In genomic region chr9:133718533-133719315, GRCh38 we compare ENCODE assay signal across 23 cellular contexts. TPM values are rescaled to one million over a fixed set of nuclear protein-coding genes. Genes with fewer than 3 reads are reported as not detected.
A peak's percentile ranks its signal among the peaks of the same experiment; 100 is the strongest.
DNase-seq lines count a peak whose midpoint lies in the region; ATAC-seq and TF ChIP-seq lines count a peak whose summit lies in the region.
"Had no signal": no experiment of that assay in that cellular context is flagged by ENCODE, and none has a peak within 500 bp of the region (broad histone marks: within the 10 kb centered on the region; RNA-seq: fewer than 3 reads in every experiment).

No MANE protein-coding gene starts in this region.

- H3K27me3 ChIP-seq in left ventricle myocardium inferior (ENCODE audit: low read depth) = peaks cover 71% of the 10 kb centered on the region
- H3K27me3 ChIP-seq in sigmoid colon = no peaks in the 10 kb centered on the region

- DNase-seq in Right ventricle myocardium inferior (ENCODE audit: missing footprints) (peak; percentile 41), left ventricle myocardium inferior (no peak), islet precursor cell (peak; percentile 29), sigmoid colon (peak; percentile 52), MCF 10A (ENCODE audit: unreplicated experiment) (no peak)
- DNase-seq: C1 segment of cervical spinal cord; Caco-2; CD4-positive, alpha-beta memory T cell; HFFc6; KG1; MM.1S; NCI-H1417; NCI-H1694; NCI-H2029 treated with DMSO at 0.1 percent for 48 hours; NCI-H446 treated with DMSO at 0.1 percent for 48 hours; NCI-H526; NCI-H82; RPMI8226 had no signal

- no peaks in the 10 kb centered on the region for H3K36me3 Mint-ChIP-seq in MCF 10A (ENCODE audit: insufficient read depth, unreplicated experiment)
- H3K36me3 Mint-ChIP-seq: CD4-positive, alpha-beta memory T cell had no signal

- H3K27ac Mint-ChIP-seq in MCF 10A (ENCODE audit: low read depth, unreplicated experiment) = no peak overlapping the region
- H3K27ac Mint-ChIP-seq: CD4-positive, alpha-beta memory T cell; GM23338; HFFc6 had no signal

- BruUV-seq in MCF 10A (replicated peaks; lab: Mats Ljungman, UMichigan) = no TSS peak

- POLR2A ChIA-PET in MCF 10A (lab: Yijun Ruan, JAX) = no interaction called here

- H3K4me1 Mint-ChIP-seq in MCF 10A (ENCODE audit: insufficient read depth, unreplicated experiment) = peaks cover 3% of the 10 kb centered on the region

- no peak for TF ChIP-seq CTCF in left ventricle myocardium inferior (IDR thresholded peaks at IDR 0.05; ENCODE audit: borderline replicate concordance)
- TF ChIP-seq CTCF in sigmoid colon (IDR thresholded peaks at IDR 0.05) = no peak
- no peak for TF ChIP-seq CTCF in MCF 10A (IDR thresholded peaks at IDR 0.05; ENCODE audit: unreplicated experiment)

- ATAC-seq in Right ventricle myocardium inferior (no peak), HG02610 (IDR thresholded peaks at IDR 0.05; ENCODE audit: unreplicated experiment) (no peak), GM19328 (IDR thresholded peaks at IDR 0.05; ENCODE audit: unreplicated experiment) (no peak)
- ATAC-seq: A549, GM23338 had no signal

- H3K4me3 Mint-ChIP-seq in MCF 10A (ENCODE audit: unreplicated experiment) = no peak overlapping the region
- H3K4me3 Mint-ChIP-seq: CD4-positive, alpha-beta memory T cell; GM23338; HFFc6 had no signal

- H3K36me3 ChIP-seq in left ventricle myocardium inferior = no peaks in the 10 kb centered on the region
- no peaks in the 10 kb centered on the region for H3K36me3 ChIP-seq in sigmoid colon
- H3K36me3 ChIP-seq: HAP-1 had no signal

- no peaks in the 10 kb centered on the region for H3K9me3 Mint-ChIP-seq in MCF 10A (ENCODE audit: unreplicated experiment)

- peaks cover 22% of the 10 kb centered on the region for H3K4me1 ChIP-seq in left ventricle myocardium inferior
- peaks cover 0 to 4% (median 0%) of the 10 kb centered on the region in 4 donors for H3K4me1 ChIP-seq in sigmoid colon
- H3K4me1 ChIP-seq: A549, HAP-1 had no signal

- H3K27ac ChIP-seq in left ventricle myocardium inferior (replicated peaks) (no peak overlapping the region), sigmoid colon (no peak overlapping the region)
- H3K27ac ChIP-seq: A549 had no signal

- CTCF ChIA-PET in MCF 10A (lab: Yijun Ruan, JAX) = no interaction called here

- no peak for TF ChIP-seq POLR2A in sigmoid colon (IDR thresholded peaks at IDR 0.05)

- intact Hi-C loops in Right ventricle myocardium inferior (cut with DNase I) (no loop called here), left ventricle myocardium inferior (cut with micrococcal nuclease) (no loop called here), sigmoid colon (cut with DNase I) (no loop called here), MCF 10A (cut with micrococcal nuclease) (no loop called here)

- WGBS in sigmoid colon, 2 donors = 87 to 91% methylated on average over 15 of the region's 15 CpGs

- no peak overlapping the region for H3K4me3 ChIP-seq in left ventricle myocardium inferior
- no peak overlapping the region for H3K4me3 ChIP-seq in sigmoid colon
- H3K4me3 ChIP-seq: A549, GM23338, HAP-1 had no signal

- H3K9me3 ChIP-seq in left ventricle myocardium inferior (replicated peaks) = no peaks in the 10 kb centered on the region
- H3K9me3 ChIP-seq in sigmoid colon = no peaks in the 10 kb centered on the region
- H3K9me3 ChIP-seq: A549, Caco-2, HAP-1 had no signal

- peaks cover 62% of the 10 kb centered on the region for H3K27me3 Mint-ChIP-seq in MCF 10A (ENCODE audit: insufficient read depth, unreplicated experiment)

- no peak for TF ChIP-seq EP300 in sigmoid colon (IDR thresholded peaks at IDR 0.05)

RNA-seq across cellular contexts. Expression of gene SARDH, which starts 19.4 kb away (rescaled TPM):
- total RNA-seq in Right ventricle myocardium inferior = 0.41 TPM
- total RNA-seq in left ventricle myocardium inferior = 0.63 TPM
- 1 to 10 TPM in 3 of 4 donors, under 1 TPM in 1; 0.49 to 3.0 (median 2.4) TPM for total RNA-seq in sigmoid colon
- polyA plus RNA-seq in sigmoid colon = 1 to 10 TPM in 1 of 3 donors, under 1 TPM in 1, not detected in 1; 0.60 to 2.1 TPM
- total RNA-seq in MCF 10A (2022) = not detected in 2 replicates

Comparison
In these comparisons a context has a peak if more than half of its experiments do, and no peak if none do; other contexts are left out.
1. DNase-seq: peak in Right ventricle myocardium inferior (single experiment), islet precursor cell (single experiment) and sigmoid colon (single experiment); none in left ventricle myocardium inferior (single experiment) and MCF 10A (single experiment).